ENCODE assay signal across 2 cellular contexts in the genomic region with DNA sequence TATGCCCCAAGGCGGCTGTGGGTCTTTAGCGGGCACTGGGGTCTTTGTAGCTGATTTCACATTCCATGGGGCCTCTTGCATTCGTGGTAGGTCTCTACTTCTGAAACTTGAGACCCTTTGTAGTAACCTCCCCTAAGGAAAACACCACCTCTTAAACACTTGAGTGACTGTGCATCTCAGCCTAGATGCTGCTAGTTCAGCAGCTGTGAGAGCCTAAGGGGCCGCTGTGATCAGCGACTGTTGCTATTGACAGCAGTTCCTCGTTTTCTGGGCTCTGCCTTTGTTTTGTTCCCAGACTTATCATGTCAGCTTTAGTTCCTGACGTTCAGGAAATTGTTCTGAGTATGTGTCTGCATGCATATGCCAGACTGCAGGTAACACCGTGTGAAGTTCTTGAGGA.
TF ChIP-seq lines count a peak whose summit lies in the region.

No MANE protein-coding gene starts in this region.

TF ChIP-seq in IMR-90, 13 proteins besides CTCF, POLR2A, EP300 and RAD21:
- TF ChIP-seq RFX5 (IDR thresholded peaks at IDR 0.05; ENCODE audit: low read depth, low read length) (no peak), RCOR1 (IDR thresholded peaks at IDR 0.05; ENCODE audit: insufficient replicate concordance, low read length) (no peak), MXI1 (IDR thresholded peaks at IDR 0.05; ENCODE audit: borderline replicate concordance, low read depth, low read length) (no peak), FOS (IDR thresholded peaks at IDR 0.05; ENCODE audit: low read depth, low read length) (no peak), MAFK (IDR thresholded peaks at IDR 0.05; ENCODE audit: low read depth, low read length) (no peak), BHLHE40 (IDR thresholded peaks at IDR 0.05; ENCODE audit: low read depth, low read length) (no peak), CHD1 (IDR thresholded peaks at IDR 0.05; ENCODE audit: low read depth, low read length) (no peak), MAZ (IDR thresholded peaks at IDR 0.05; ENCODE audit: borderline replicate concordance, low read depth, low read length) (no peak), CEBPB (IDR thresholded peaks at IDR 0.05; ENCODE audit: low read depth, low read length) (no peak)

TF ChIP-seq in neural cell, 6 proteins besides CTCF, POLR2A, EP300 and RAD21:
- TF ChIP-seq MXI1 (conservative IDR thresholded peaks at IDR 0.05; ENCODE audit: poor library complexity, severe bottlenecking) (no peak), POLR2AphosphoS5 (IDR thresholded peaks at IDR 0.05) (peak; percentile 69), TAF1 (IDR thresholded peaks at IDR 0.05; ENCODE audit: low read depth) (no peak), EZH2 (IDR thresholded peaks at IDR 0.05; ENCODE audit: borderline replicate concordance, insufficient read depth, low read length, poor library complexity, severe bottlenecking) (no peak), SMC3 (conservative IDR thresholded peaks at IDR 0.05; ENCODE audit: poor library complexity) (peak; percentile 48)
- TF ChIP-seq, protein P1, sequence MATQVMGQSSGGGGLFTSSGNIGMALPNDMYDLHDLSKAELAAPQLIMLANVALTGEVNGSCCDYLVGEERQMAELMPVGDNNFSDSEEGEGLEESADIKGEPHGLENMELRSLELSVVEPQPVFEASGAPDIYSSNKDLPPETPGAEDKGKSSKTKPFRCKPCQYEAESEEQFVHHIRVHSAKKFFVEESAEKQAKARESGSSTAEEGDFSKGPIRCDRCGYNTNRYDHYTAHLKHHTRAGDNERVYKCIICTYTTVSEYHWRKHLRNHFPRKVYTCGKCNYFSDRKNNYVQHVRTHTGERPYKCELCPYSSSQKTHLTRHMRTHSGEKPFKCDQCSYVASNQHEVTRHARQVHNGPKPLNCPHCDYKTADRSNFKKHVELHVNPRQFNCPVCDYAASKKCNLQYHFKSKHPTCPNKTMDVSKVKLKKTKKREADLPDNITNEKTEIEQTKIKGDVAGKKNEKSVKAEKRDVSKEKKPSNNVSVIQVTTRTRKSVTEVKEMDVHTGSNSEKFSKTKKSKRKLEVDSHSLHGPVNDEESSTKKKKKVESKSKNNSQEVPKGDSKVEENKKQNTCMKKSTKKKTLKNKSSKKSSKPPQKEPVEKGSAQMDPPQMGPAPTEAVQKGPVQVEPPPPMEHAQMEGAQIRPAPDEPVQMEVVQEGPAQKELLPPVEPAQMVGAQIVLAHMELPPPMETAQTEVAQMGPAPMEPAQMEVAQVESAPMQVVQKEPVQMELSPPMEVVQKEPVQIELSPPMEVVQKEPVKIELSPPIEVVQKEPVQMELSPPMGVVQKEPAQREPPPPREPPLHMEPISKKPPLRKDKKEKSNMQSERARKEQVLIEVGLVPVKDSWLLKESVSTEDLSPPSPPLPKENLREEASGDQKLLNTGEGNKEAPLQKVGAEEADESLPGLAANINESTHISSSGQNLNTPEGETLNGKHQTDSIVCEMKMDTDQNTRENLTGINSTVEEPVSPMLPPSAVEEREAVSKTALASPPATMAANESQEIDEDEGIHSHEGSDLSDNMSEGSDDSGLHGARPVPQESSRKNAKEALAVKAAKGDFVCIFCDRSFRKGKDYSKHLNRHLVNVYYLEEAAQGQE (IDR thresholded peaks at IDR 0.05; ENCODE audit: borderline replicate concordance) = peak; percentile 92
